Comparison of ENCODE assay signal across 20 cellular contexts in genomic region chr6:25395731-25396130, GRCh38.
DNase-seq lines count a peak whose midpoint lies in the region; ATAC-seq, FAIRE-seq and TF ChIP-seq lines count a peak whose summit lies in the region.
"Had no signal": no experiment of that assay in that cellular context is flagged by ENCODE, and none has a peak within 500 bp of the region (broad histone marks: within the 10 kb centered on the region; RNA-seq: fewer than 3 reads in every experiment).

No MANE protein-coding gene starts in this region.

- CTCF ChIA-PET in OCI-LY7 (lab: Charles Lee; ENCODE audit: unreplicated experiment): no interaction called here

- FAIRE-seq in GM12892 (lab: Jason Lieb, UNC) (peak; percentile 36), GM19239 (lab: Jason Lieb, UNC) (peak; percentile 40)
- FAIRE-seq: A204.1, K562 had no signal

- peak overlapping the region; percentile 33 for H3K27ac Mint-ChIP-seq in progenitor cell of endocrine pancreas

- H4K20me1 ChIP-seq in OCI-LY7 (ENCODE audit: insufficient read depth, low read length): no peaks in the 10 kb centered on the region

- intact Hi-C loops in OCI-LY7 (cut with micrococcal nuclease; ENCODE audit: unreplicated experiment) (no loop called here), right lobe of liver (cut with DNase I) (no loop called here)

- no peak overlapping the region for H2AFZ ChIP-seq in OCI-LY7 (ENCODE audit: low read length)
- H2AFZ ChIP-seq: GM23248 had no signal

- no peaks in the 10 kb centered on the region for H3K27me3 ChIP-seq in right lobe of liver
- H3K27me3 ChIP-seq: BE2C had no signal

- DNase-seq in GM12892 (ENCODE audit: insufficient read length) (no peak), GM19239 (ENCODE audit: insufficient read length, low spot score) (no peak), OCI-LY7 (ENCODE audit: low spot score) (no peak), progenitor cell of endocrine pancreas (ENCODE audit: low spot score, unreplicated experiment) (no peak), right lobe of liver (no peak)
- DNase-seq: ACHN; BE2C; C1 segment of cervical spinal cord; CD4-positive, CD25-positive, alpha-beta regulatory T cell; CD8-positive, alpha-beta memory T cell; COR-L47; DMS 273 treated with DMSO at 0.1 percent for 48 hours; DMS79; GF-D8; GM23248; HCEC 1CT had no signal

- no peak for TF ChIP-seq CTCF in OCI-LY7 (conservative IDR thresholded peaks at IDR 0.05; ENCODE audit: low read length)
- no peak for TF ChIP-seq CTCF in progenitor cell of endocrine pancreas (IDR thresholded peaks at IDR 0.05; ENCODE audit: unreplicated experiment)
- no peak for TF ChIP-seq CTCF in right lobe of liver (IDR thresholded peaks at IDR 0.05)

- peaks cover 88% of the 10 kb centered on the region for H3K4me1 ChIP-seq in OCI-LY7 (ENCODE audit: insufficient read depth, low read length, poor library complexity, severe bottlenecking)
- no peaks in the 10 kb centered on the region for H3K4me1 ChIP-seq in right lobe of liver

- no peak overlapping the region for H3K27ac ChIP-seq in OCI-LY7 (ENCODE audit: low read depth, low read length, poor library complexity, severe bottlenecking)
- no peak overlapping the region for H3K27ac ChIP-seq in right lobe of liver
- H3K27ac ChIP-seq: GM23248, HL-60 had no signal

- H3K4me3 ChIP-seq in OCI-LY7 (ENCODE audit: low read depth, low read length, poor library complexity, severe bottlenecking): no peak overlapping the region
- H3K4me3 ChIP-seq in right lobe of liver: no peak overlapping the region
- H3K4me3 ChIP-seq: GM23248, K562 had no signal

- no peak for ATAC-seq in right lobe of liver
- no peak for ATAC-seq in GM21737 (IDR thresholded peaks at IDR 0.05; ENCODE audit: unreplicated experiment)
- ATAC-seq: K562 had no signal

- peaks cover 5% of the 10 kb centered on the region for H3K36me3 Mint-ChIP-seq in progenitor cell of endocrine pancreas (ENCODE audit: insufficient read depth)
- H3K36me3 Mint-ChIP-seq: CD4-positive, CD25-positive, alpha-beta regulatory T cell; CD8-positive, alpha-beta memory T cell had no signal

- no TSS peak for BruUV-seq in OCI-LY7 (replicated peaks; lab: Mats Ljungman, UMichigan)

- 64% methylated on average over 4 of the region's 5 CpGs for WGBS in right lobe of liver (ENCODE audit: insufficient coverage, low coverage, low lambda C conversion rate, missing lambda C conversion rate)

- H3K27me3 Mint-ChIP-seq in progenitor cell of endocrine pancreas: no peaks in the 10 kb centered on the region
- H3K27me3 Mint-ChIP-seq: CD4-positive, CD25-positive, alpha-beta regulatory T cell; CD8-positive, alpha-beta memory T cell had no signal

- peaks cover 91% of the 10 kb centered on the region for H3K79me2 ChIP-seq in OCI-LY7 (ENCODE audit: insufficient read depth, low read depth, low read length)

- peaks cover 23% of the 10 kb centered on the region for H3K4me1 Mint-ChIP-seq in progenitor cell of endocrine pancreas (ENCODE audit: low read depth)
- H3K4me1 Mint-ChIP-seq: CD8-positive, alpha-beta memory T cell had no signal

- H3K9me3 ChIP-seq in OCI-LY7 (ENCODE audit: low read length) (no peaks in the 10 kb centered on the region), right lobe of liver (no peaks in the 10 kb centered on the region)
- H3K9me3 ChIP-seq: BE2C had no signal

- H3K9me3 Mint-ChIP-seq in progenitor cell of endocrine pancreas (ENCODE audit: low read depth): peaks cover 3% of the 10 kb centered on the region
- H3K9me3 Mint-ChIP-seq: CD4-positive, CD25-positive, alpha-beta regulatory T cell; CD8-positive, alpha-beta memory T cell had no signal

- no peaks in the 10 kb centered on the region; the same call in 1 of the 2 replicates for H3K36me3 ChIP-seq in OCI-LY7 (ENCODE audit: insufficient read depth, low read length)
- no peaks in the 10 kb centered on the region for H3K36me3 ChIP-seq in right lobe of liver
- H3K36me3 ChIP-seq: BE2C had no signal

- TF ChIP-seq POLR2A in GM12892 (IDR thresholded peaks at IDR 0.05; ENCODE audit: low read depth, low read length) (no peak), right lobe of liver (IDR thresholded peaks at IDR 0.05) (no peak)

- peak overlapping the region; percentile 35 for H3K4me2 ChIP-seq in OCI-LY7 (ENCODE audit: low read length)

- no peaks in the 10 kb centered on the region for H3K9me2 ChIP-seq in OCI-LY7 (ENCODE audit: insufficient read depth, low read length)

- POLR2A ChIA-PET in OCI-LY7 (lab: Charles Lee): interaction anchor here (0.7 to 13.5 kb wide), 9 partner anchors 7 to 632 kb away, joined by 3 to 233 read pairs (median 3); partner anchors contain the start of gene CARMIL1

- no peak overlapping the region for H3K4me3 Mint-ChIP-seq in progenitor cell of endocrine pancreas (ENCODE audit: low read depth)
- H3K4me3 Mint-ChIP-seq: CD4-positive, CD25-positive, alpha-beta regulatory T cell; CD8-positive, alpha-beta memory T cell had no signal
